2 cellular contexts compared by ENCODE assay signal in the genomic region with DNA sequence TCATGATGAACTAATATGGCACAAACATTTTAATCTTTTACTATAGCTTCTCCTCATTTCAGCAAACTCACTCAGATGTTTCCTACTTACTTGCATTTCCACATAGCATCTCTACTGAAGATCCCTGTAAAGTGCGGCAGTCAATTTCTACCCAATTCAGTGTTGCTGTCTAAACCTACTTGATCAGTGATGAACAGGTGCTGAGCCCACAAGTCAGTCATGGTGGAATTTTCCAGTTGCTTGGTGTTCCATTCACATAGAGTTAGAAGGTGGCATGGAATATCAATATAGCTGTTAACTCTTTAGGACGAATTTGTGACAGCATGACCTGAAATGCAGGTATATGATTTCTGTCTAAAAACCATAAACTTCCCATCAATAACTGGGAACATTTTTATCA.
TF ChIP-seq lines count a peak whose summit lies in the region.

No MANE protein-coding gene starts in this region.

TF ChIP-seq in GM12891, 5 proteins besides CTCF, POLR2A, EP300 and RAD21:
- TF ChIP-seq TAF1 (IDR thresholded peaks at IDR 0.05; ENCODE audit: low read depth, low read length) (no peak), POU2F2 (IDR thresholded peaks at IDR 0.05; ENCODE audit: low read depth, low read length) (no peak), PAX5 (IDR thresholded peaks at IDR 0.05; ENCODE audit: insufficient read depth, low read length, severe bottlenecking) (no peak), SPI1 (IDR thresholded peaks at IDR 0.05; ENCODE audit: low read depth, low read length) (no peak), POLR2AphosphoS5 (IDR thresholded peaks at IDR 0.05; ENCODE audit: low read depth, low read length) (no peak)

TF ChIP-seq in H1, 55 proteins besides CTCF, POLR2A, EP300 and RAD21:
- TF ChIP-seq, protein P1, sequence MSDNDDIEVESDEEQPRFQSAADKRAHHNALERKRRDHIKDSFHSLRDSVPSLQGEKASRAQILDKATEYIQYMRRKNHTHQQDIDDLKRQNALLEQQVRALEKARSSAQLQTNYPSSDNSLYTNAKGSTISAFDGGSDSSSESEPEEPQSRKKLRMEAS (IDR thresholded peaks at IDR 0.05) = no peak
- TF ChIP-seq JUND (IDR thresholded peaks at IDR 0.05; ENCODE audit: low read length) (no peak), TAF1 (IDR thresholded peaks at IDR 0.05; ENCODE audit: low read depth, low read length) (no peak), BRCA1 (IDR thresholded peaks at IDR 0.05; ENCODE audit: low read depth, low read length) (no peak), CBX5 (IDR thresholded peaks at IDR 0.05; ENCODE audit: low read depth, low read length) (no peak), GABPA (IDR thresholded peaks at IDR 0.05; ENCODE audit: borderline replicate concordance, insufficient read depth, low read length) (no peak), SIX5 (IDR thresholded peaks at IDR 0.05; ENCODE audit: low read depth, low read length) (no peak), GTF2F1 (IDR thresholded peaks at IDR 0.05; ENCODE audit: borderline replicate concordance, low read depth, low read length) (no peak), SUZ12 (IDR thresholded peaks at IDR 0.05; ENCODE audit: low read length) (no peak), CBX8 (IDR thresholded peaks at IDR 0.05; ENCODE audit: borderline replicate concordance, low read depth, low read length) (no peak), NRF1 (IDR thresholded peaks at IDR 0.05; ENCODE audit: low read depth, low read length) (no peak), KDM1A (IDR thresholded peaks at IDR 0.05; ENCODE audit: borderline replicate concordance, low read length) (no peak), KDM5A (IDR thresholded peaks at IDR 0.05; ENCODE audit: low read length) (no peak), SP1 (IDR thresholded peaks at IDR 0.05; ENCODE audit: low read depth, low read length) (no peak), KDM4A (IDR thresholded peaks at IDR 0.05; ENCODE audit: low read depth, low read length, severe bottlenecking) (no peak), ASH2L (IDR thresholded peaks at IDR 0.05; ENCODE audit: low read length) (no peak), ZNF274 (IDR thresholded peaks at IDR 0.05; ENCODE audit: borderline replicate concordance, extremely low read depth, low read length) (no peak)
- TF ChIP-seq, protein P2, sequence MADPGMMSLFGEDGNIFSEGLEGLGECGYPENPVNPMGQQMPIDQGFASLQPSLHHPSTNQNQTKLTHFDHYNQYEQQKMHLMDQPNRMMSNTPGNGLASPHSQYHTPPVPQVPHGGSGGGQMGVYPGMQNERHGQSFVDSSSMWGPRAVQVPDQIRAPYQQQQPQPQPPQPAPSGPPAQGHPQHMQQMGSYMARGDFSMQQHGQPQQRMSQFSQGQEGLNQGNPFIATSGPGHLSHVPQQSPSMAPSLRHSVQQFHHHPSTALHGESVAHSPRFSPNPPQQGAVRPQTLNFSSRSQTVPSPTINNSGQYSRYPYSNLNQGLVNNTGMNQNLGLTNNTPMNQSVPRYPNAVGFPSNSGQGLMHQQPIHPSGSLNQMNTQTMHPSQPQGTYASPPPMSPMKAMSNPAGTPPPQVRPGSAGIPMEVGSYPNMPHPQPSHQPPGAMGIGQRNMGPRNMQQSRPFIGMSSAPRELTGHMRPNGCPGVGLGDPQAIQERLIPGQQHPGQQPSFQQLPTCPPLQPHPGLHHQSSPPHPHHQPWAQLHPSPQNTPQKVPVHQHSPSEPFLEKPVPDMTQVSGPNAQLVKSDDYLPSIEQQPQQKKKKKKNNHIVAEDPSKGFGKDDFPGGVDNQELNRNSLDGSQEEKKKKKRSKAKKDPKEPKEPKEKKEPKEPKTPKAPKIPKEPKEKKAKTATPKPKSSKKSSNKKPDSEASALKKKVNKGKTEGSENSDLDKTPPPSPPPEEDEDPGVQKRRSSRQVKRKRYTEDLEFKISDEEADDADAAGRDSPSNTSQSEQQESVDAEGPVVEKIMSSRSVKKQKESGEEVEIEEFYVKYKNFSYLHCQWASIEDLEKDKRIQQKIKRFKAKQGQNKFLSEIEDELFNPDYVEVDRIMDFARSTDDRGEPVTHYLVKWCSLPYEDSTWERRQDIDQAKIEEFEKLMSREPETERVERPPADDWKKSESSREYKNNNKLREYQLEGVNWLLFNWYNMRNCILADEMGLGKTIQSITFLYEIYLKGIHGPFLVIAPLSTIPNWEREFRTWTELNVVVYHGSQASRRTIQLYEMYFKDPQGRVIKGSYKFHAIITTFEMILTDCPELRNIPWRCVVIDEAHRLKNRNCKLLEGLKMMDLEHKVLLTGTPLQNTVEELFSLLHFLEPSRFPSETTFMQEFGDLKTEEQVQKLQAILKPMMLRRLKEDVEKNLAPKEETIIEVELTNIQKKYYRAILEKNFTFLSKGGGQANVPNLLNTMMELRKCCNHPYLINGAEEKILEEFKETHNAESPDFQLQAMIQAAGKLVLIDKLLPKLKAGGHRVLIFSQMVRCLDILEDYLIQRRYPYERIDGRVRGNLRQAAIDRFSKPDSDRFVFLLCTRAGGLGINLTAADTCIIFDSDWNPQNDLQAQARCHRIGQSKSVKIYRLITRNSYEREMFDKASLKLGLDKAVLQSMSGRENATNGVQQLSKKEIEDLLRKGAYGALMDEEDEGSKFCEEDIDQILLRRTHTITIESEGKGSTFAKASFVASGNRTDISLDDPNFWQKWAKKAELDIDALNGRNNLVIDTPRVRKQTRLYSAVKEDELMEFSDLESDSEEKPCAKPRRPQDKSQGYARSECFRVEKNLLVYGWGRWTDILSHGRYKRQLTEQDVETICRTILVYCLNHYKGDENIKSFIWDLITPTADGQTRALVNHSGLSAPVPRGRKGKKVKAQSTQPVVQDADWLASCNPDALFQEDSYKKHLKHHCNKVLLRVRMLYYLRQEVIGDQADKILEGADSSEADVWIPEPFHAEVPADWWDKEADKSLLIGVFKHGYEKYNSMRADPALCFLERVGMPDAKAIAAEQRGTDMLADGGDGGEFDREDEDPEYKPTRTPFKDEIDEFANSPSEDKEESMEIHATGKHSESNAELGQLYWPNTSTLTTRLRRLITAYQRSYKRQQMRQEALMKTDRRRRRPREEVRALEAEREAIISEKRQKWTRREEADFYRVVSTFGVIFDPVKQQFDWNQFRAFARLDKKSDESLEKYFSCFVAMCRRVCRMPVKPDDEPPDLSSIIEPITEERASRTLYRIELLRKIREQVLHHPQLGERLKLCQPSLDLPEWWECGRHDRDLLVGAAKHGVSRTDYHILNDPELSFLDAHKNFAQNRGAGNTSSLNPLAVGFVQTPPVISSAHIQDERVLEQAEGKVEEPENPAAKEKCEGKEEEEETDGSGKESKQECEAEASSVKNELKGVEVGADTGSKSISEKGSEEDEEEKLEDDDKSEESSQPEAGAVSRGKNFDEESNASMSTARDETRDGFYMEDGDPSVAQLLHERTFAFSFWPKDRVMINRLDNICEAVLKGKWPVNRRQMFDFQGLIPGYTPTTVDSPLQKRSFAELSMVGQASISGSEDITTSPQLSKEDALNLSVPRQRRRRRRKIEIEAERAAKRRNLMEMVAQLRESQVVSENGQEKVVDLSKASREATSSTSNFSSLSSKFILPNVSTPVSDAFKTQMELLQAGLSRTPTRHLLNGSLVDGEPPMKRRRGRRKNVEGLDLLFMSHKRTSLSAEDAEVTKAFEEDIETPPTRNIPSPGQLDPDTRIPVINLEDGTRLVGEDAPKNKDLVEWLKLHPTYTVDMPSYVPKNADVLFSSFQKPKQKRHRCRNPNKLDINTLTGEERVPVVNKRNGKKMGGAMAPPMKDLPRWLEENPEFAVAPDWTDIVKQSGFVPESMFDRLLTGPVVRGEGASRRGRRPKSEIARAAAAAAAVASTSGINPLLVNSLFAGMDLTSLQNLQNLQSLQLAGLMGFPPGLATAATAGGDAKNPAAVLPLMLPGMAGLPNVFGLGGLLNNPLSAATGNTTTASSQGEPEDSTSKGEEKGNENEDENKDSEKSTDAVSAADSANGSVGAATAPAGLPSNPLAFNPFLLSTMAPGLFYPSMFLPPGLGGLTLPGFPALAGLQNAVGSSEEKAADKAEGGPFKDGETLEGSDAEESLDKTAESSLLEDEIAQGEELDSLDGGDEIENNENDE (IDR thresholded peaks at IDR 0.05; ENCODE audit: insufficient replicate concordance, low read length) = no peak
- TF ChIP-seq, protein P3, sequence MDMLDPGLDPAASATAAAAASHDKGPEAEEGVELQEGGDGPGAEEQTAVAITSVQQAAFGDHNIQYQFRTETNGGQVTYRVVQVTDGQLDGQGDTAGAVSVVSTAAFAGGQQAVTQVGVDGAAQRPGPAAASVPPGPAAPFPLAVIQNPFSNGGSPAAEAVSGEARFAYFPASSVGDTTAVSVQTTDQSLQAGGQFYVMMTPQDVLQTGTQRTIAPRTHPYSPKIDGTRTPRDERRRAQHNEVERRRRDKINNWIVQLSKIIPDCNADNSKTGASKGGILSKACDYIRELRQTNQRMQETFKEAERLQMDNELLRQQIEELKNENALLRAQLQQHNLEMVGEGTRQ (IDR thresholded peaks at IDR 0.05; ENCODE audit: low read length) = no peak
